7 cellular contexts compared by ENCODE assay signal in genomic region chrX:33543757-33544156, GRCh38.
"Had no signal": no experiment of that assay in that cellular context is flagged by ENCODE, and none has a peak within 500 bp of the region (broad histone marks: within the 10 kb centered on the region; RNA-seq: fewer than 3 reads in every experiment).

No MANE protein-coding gene starts in this region.

- H3K4me1 Mint-ChIP-seq: GM23338 had no signal

- DNase-seq: H7, HFFc6, IMR-90 had no signal

- H3K36me3 ChIP-seq: HAP-1 had no signal

- ATAC-seq: GM23338, HCT116, K562 had no signal

- H3K4me1 ChIP-seq: HAP-1 had no signal

- H3K4me3 Mint-ChIP-seq: GM23338, HFFc6 had no signal

- H3K9me3 Mint-ChIP-seq: GM23338 had no signal

- H3K27ac Mint-ChIP-seq: GM23338, HFFc6 had no signal

- H3K4me3 ChIP-seq: GM23338, HAP-1, K562 had no signal

- H3K9me3 ChIP-seq: HAP-1 had no signal
